Comparison of ENCODE assay signal across 9 cellular contexts in genomic region chr11:65851083-65851579, GRCh38. TPM values are rescaled to one million over a fixed set of nuclear protein-coding genes. Genes with fewer than 3 reads are reported as not detected.
DNase-seq lines count a peak whose midpoint lies in the region; ATAC-seq, FAIRE-seq and TF ChIP-seq lines count a peak whose summit lies in the region.
"Had no signal": no experiment of that assay in that cellular context is flagged by ENCODE, and none has a peak within 500 bp of the region (broad histone marks: within the 10 kb centered on the region; RNA-seq: fewer than 3 reads in every experiment).

No MANE protein-coding gene starts in this region.

- H4K20me1 ChIP-seq in HepG2 (ENCODE audit: insufficient read depth, low read length): peaks cover 35% of the 10 kb centered on the region

- TF ChIP-seq EP300 in HepG2 (IDR thresholded peaks at IDR 0.05; ENCODE audit: low read depth in 2 of 2, low read length in 2 of 2) (no peak), HepG2 (CRISPR knock-in tag; IDR thresholded peaks at IDR 0.05; ENCODE audit: borderline replicate concordance) (no peak)

- peaks cover 14 to 32% of the 10 kb centered on the region in 2 experiments for H3K36me3 ChIP-seq in HepG2 (replicated peaks in 1 of 2; ENCODE audit: control insufficient read depth in 1 of 2, insufficient read depth in 2 of 2, low read length in 2 of 2)

- no peak overlapping the region for H2AFZ ChIP-seq in HepG2 (ENCODE audit: low read length)

- ATAC-seq in HepG2: peak; percentile 10
- ATAC-seq in HG03175 (IDR thresholded peaks at IDR 0.05; ENCODE audit: unreplicated experiment): no peak

- no peak for FAIRE-seq in HepG2 (lab: Jason Lieb, UNC)

- 0 out of 2 replicates have a peak, but pooled peaks cover 4% of the 10 kb centered on the region for H3K9me3 ChIP-seq in HepG2 (ENCODE audit: low read length)

- TF ChIP-seq CTCF in HFF-Myc (IDR thresholded peaks at IDR 0.05; ENCODE audit: low read depth, low read length, missing control alignments) (peak; percentile 74), HepG2 (CRISPR knock-in tag; IDR thresholded peaks at IDR 0.05) (peak; percentile 57)

- intact Hi-C loops in HepG2 (cut with micrococcal nuclease; ENCODE audit: unreplicated experiment): no loop called here

- H3K9ac ChIP-seq in HepG2 (ENCODE audit: insufficient read depth, low read depth, low read length): no peak overlapping the region

- peaks cover 67% of the 10 kb centered on the region for H3K4me1 ChIP-seq in HepG2 (ENCODE audit: insufficient read depth, low read length)

- DNase-seq in COLO668 (lab: John Stamatoyannopoulos, UW; ENCODE audit: unreplicated experiment): peak; percentile 25
- DNase-seq in HFF-Myc (ENCODE audit: extremely low read depth, low read depth): no peak
- peak; percentile 55 to 59 for DNase-seq in activated T-cell treated with anti-CD3 and anti-CD28 coated beads, Interleukin-2, amount 50 U/mL, for 48 hours
- DNase-seq in HepG2 (ENCODE audit: low spot score): no peak
- no peak for DNase-seq in midbrain (lab: John Stamatoyannopoulos, UW)
- DNase-seq in cerebellum (ENCODE audit: low spot score): no peak
- no peak for DNase-seq in NCI-H524 treated with DMSO at 0.1 percent for 48 hours (lab: John Stamatoyannopoulos, UW)
- DNase-seq: left cardiac atrium had no signal

- POLR2A ChIA-PET in HepG2 (lab: Yijun Ruan, JAX): interaction anchor here (0.5 to 4.1 kb wide), 6 partner anchors 9 to 106 kb away, joined by 3 to 20 read pairs (median 5); partner anchors contain the start of genes FIBP and MUS81

- H3K4me3 ChIP-seq in HFF-Myc (replicated peaks; ENCODE audit: low read depth, low read length): no peak overlapping the region
- no peak overlapping the region for H3K4me3 ChIP-seq in HepG2 (replicated peaks in 1 of 3; ENCODE audit: insufficient read depth in 1 of 3, low read depth in 2 of 3, low read length in 3 of 3)

- no peak for TF ChIP-seq RAD21 in HepG2 (CRISPR knock-in tag; IDR thresholded peaks at IDR 0.05)

- no peak; a peak in 1 of 4 replicates for TF ChIP-seq POLR2A in HepG2 (IDR thresholded peaks at IDR 0.05; ENCODE audit: insufficient read depth in 1 of 2, low read depth in 2 of 2, low read length in 2 of 2)

- no peak overlapping the region for H3K4me2 ChIP-seq in HepG2 (ENCODE audit: low read depth, low read length)

- H3K27me3 ChIP-seq in HepG2 (ENCODE audit: control insufficient read depth in 1 of 2, insufficient read depth in 2 of 2, low read length in 2 of 2): no peaks in the 10 kb centered on the region

- CTCF ChIA-PET in HepG2 (lab: Yijun Ruan, JAX; ENCODE audit: low intra/inter-chr PET ratio, low total read pairs): no interaction called here

- H3K79me2 ChIP-seq in HepG2 (ENCODE audit: insufficient read depth, low read length): peaks cover 6% of the 10 kb centered on the region

- WGBS in HepG2 (ENCODE audit: low lambda C conversion rate): 89% methylated on average over 7 of the region's 14 CpGs

- H3K27ac ChIP-seq in HepG2 (ENCODE audit: extremely low read length, insufficient read depth, low read length): no peak overlapping the region

- no TSS peak for BruUV-seq in HepG2 (replicated peaks; lab: Mats Ljungman, UMichigan)

- in situ Hi-C loops in HepG2 (cut with HindIII; ENCODE audit: extremely low pct_ligation_motif_present, low pct_unique_long_range_greater_than_20kb): loop anchor here (10.0 kb wide), 1 partner anchor 296 kb away; the partner anchor contains the start of gene LTBP3

RNA-seq across cellular contexts. Expression of gene CFL1, which starts 6.8 kb away (rescaled TPM):
- total RNA-seq in HepG2 (2016; rRNA removed; fragmentation: Illumina TruSeq; extraction: Trizol): 383 and 458 TPM in 2 replicates
- 49.6 and 56.4 TPM in 2 replicates for total RNA-seq in HepG2 (2016; cell fraction: cytosol; rRNA removed; fragmentation: Illumina TruSeq; extraction: Trizol; ENCODE audit: low read depth)
- total RNA-seq in HepG2 (2016; cell fraction: insoluble cytoplasmic fraction; rRNA removed; fragmentation: Illumina TruSeq; extraction: Trizol): 365 and 431 TPM in 2 replicates
- total RNA-seq in HepG2 (2016; cell fraction: membrane; rRNA removed; fragmentation: Illumina TruSeq; extraction: Trizol): 92.4 and 99.4 TPM in 2 replicates
- total RNA-seq in HepG2 (2016; cell fraction: nucleus; rRNA removed; fragmentation: Illumina TruSeq; extraction: Trizol): 154 and 171 TPM in 2 replicates
- 347 and 379 TPM in 2 replicates for polyA plus RNA-seq in HepG2 (2011; rRNA removed)
- polyA plus RNA-seq in HepG2 (2011; cell fraction: cytosol; rRNA removed): 649 and 884 TPM in 2 replicates
- 218 and 244 TPM in 2 replicates for polyA plus RNA-seq in HepG2 (2011; cell fraction: nucleus; rRNA removed)
- polyA plus RNA-seq in HepG2 (2012): 289 and 295 TPM in 2 replicates
- 112 and 116 TPM in 2 replicates for polyA plus RNA-seq in HepG2 (2016; cell fraction: cytosol; fragmentation: Illumina TruSeq; extraction: Trizol; ENCODE audit: low read depth)
- polyA plus RNA-seq in HepG2 (2016; cell fraction: insoluble cytoplasmic fraction; fragmentation: Illumina TruSeq; extraction: Trizol; ENCODE audit: low read depth): 879 and 1,116 TPM in 2 replicates
- polyA plus RNA-seq in HepG2 (2016; cell fraction: membrane; fragmentation: Illumina TruSeq; extraction: Trizol; ENCODE audit: low read depth): 173 and 178 TPM in 2 replicates
- polyA plus RNA-seq in HepG2 (2016; cell fraction: nucleus; fragmentation: Illumina TruSeq; extraction: Trizol; ENCODE audit: insufficient read depth, low read depth): 427 and 437 TPM in 2 replicates
- polyA minus RNA-seq in HepG2 (2011; rRNA and poly(A)+ RNA removed; ENCODE audit: low replicate concordance): 360 and 1,083 TPM in 2 replicates
- 284 and 320 TPM in 2 replicates for polyA minus RNA-seq in HepG2 (2011; cell fraction: cytosol; rRNA and poly(A)+ RNA removed)
- polyA minus RNA-seq in HepG2 (2011; cell fraction: nucleus; rRNA and poly(A)+ RNA removed): 153 and 218 TPM in 2 replicates
- 290 TPM for total RNA-seq in cerebellum

RNA-seq across cellular contexts. Expression of gene MUS81, which starts 9.1 kb away (rescaled TPM):
- 13.2 and 25.6 TPM in 2 replicates for total RNA-seq in HepG2 (2016; rRNA removed; fragmentation: Illumina TruSeq; extraction: Trizol)
- 9.1 and 9.8 TPM in 2 replicates for total RNA-seq in HepG2 (2016; cell fraction: cytosol; rRNA removed; fragmentation: Illumina TruSeq; extraction: Trizol; ENCODE audit: low read depth)
- 10.0 and 23.4 TPM in 2 replicates for total RNA-seq in HepG2 (2016; cell fraction: insoluble cytoplasmic fraction; rRNA removed; fragmentation: Illumina TruSeq; extraction: Trizol)
- total RNA-seq in HepG2 (2016; cell fraction: membrane; rRNA removed; fragmentation: Illumina TruSeq; extraction: Trizol): 9.8 and 11.9 TPM in 2 replicates
- total RNA-seq in HepG2 (2016; cell fraction: nucleus; rRNA removed; fragmentation: Illumina TruSeq; extraction: Trizol): 33.1 and 33.6 TPM in 2 replicates
- polyA plus RNA-seq in HepG2 (2011; rRNA removed): 30.2 and 43.6 TPM in 2 replicates
- polyA plus RNA-seq in HepG2 (2011; cell fraction: cytosol; rRNA removed): 9.6 and 15.1 TPM in 2 replicates
- 256 and 293 TPM in 2 replicates for polyA plus RNA-seq in HepG2 (2011; cell fraction: nucleus; rRNA removed)
- polyA plus RNA-seq in HepG2 (2012): 17.9 and 34.3 TPM in 2 replicates
- polyA plus RNA-seq in HepG2 (2016; cell fraction: cytosol; fragmentation: Illumina TruSeq; extraction: Trizol; ENCODE audit: low read depth): 5.3 and 7.5 TPM in 2 replicates
- 10.0 and 14.2 TPM in 2 replicates for polyA plus RNA-seq in HepG2 (2016; cell fraction: insoluble cytoplasmic fraction; fragmentation: Illumina TruSeq; extraction: Trizol; ENCODE audit: low read depth)
- 9.0 and 9.4 TPM in 2 replicates for polyA plus RNA-seq in HepG2 (2016; cell fraction: membrane; fragmentation: Illumina TruSeq; extraction: Trizol; ENCODE audit: low read depth)
- 70.1 TPM in 2 replicates for polyA plus RNA-seq in HepG2 (2016; cell fraction: nucleus; fragmentation: Illumina TruSeq; extraction: Trizol; ENCODE audit: insufficient read depth, low read depth)
- 21.4 and 58.7 TPM in 2 replicates for polyA minus RNA-seq in HepG2 (2011; rRNA and poly(A)+ RNA removed; ENCODE audit: low replicate concordance)
- 5.5 and 5.8 TPM in 2 replicates for polyA minus RNA-seq in HepG2 (2011; cell fraction: cytosol; rRNA and poly(A)+ RNA removed)
- 60.9 and 66.5 TPM in 2 replicates for polyA minus RNA-seq in HepG2 (2011; cell fraction: nucleus; rRNA and poly(A)+ RNA removed)
- total RNA-seq in cerebellum: 40.6 TPM

RNA-seq across cellular contexts. Expression of gene SNX32, which starts 17.4 kb away (rescaled TPM):
- total RNA-seq in HepG2 (2016; rRNA removed; fragmentation: Illumina TruSeq; extraction: Trizol): 0.09 TPM in 1 of 2 replicates, not detected in the other
- not detected in 2 replicates for total RNA-seq in HepG2 (2016; cell fraction: cytosol; rRNA removed; fragmentation: Illumina TruSeq; extraction: Trizol; ENCODE audit: low read depth)
- 0.17 TPM in 1 of 2 replicates, not detected in the other for total RNA-seq in HepG2 (2016; cell fraction: insoluble cytoplasmic fraction; rRNA removed; fragmentation: Illumina TruSeq; extraction: Trizol)
- total RNA-seq in HepG2 (2016; cell fraction: membrane; rRNA removed; fragmentation: Illumina TruSeq; extraction: Trizol): not detected in 2 replicates
- total RNA-seq in HepG2 (2016; cell fraction: nucleus; rRNA removed; fragmentation: Illumina TruSeq; extraction: Trizol): 0.16 TPM in 1 of 2 replicates, not detected in the other
- 0.29 and 0.34 TPM in 2 replicates for polyA plus RNA-seq in HepG2 (2011; rRNA removed)
- polyA plus RNA-seq in HepG2 (2011; cell fraction: cytosol; rRNA removed): 0.08 and 0.30 TPM in 2 replicates
- 4.2 and 5.7 TPM in 2 replicates for polyA plus RNA-seq in HepG2 (2011; cell fraction: nucleus; rRNA removed)
- 0.19 and 0.35 TPM in 2 replicates for polyA plus RNA-seq in HepG2 (2012)
- 0.17 TPM in 1 of 2 replicates, not detected in the other for polyA plus RNA-seq in HepG2 (2016; cell fraction: cytosol; fragmentation: Illumina TruSeq; extraction: Trizol; ENCODE audit: low read depth)
- polyA plus RNA-seq in HepG2 (2016; cell fraction: insoluble cytoplasmic fraction; fragmentation: Illumina TruSeq; extraction: Trizol; ENCODE audit: low read depth): 0.19 TPM in 1 of 2 replicates, not detected in the other
- 0.08 and 0.22 TPM in 2 replicates for polyA plus RNA-seq in HepG2 (2016; cell fraction: membrane; fragmentation: Illumina TruSeq; extraction: Trizol; ENCODE audit: low read depth)
- 0.52 and 0.55 TPM in 2 replicates for polyA plus RNA-seq in HepG2 (2016; cell fraction: nucleus; fragmentation: Illumina TruSeq; extraction: Trizol; ENCODE audit: insufficient read depth, low read depth)
- polyA minus RNA-seq in HepG2 (2011; rRNA and poly(A)+ RNA removed; ENCODE audit: low replicate concordance): 0.30 and 0.86 TPM in 2 replicates
- not detected in 2 replicates for polyA minus RNA-seq in HepG2 (2011; cell fraction: cytosol; rRNA and poly(A)+ RNA removed)
- polyA minus RNA-seq in HepG2 (2011; cell fraction: nucleus; rRNA and poly(A)+ RNA removed): 0.75 and 1.4 TPM in 2 replicates
- total RNA-seq in cerebellum: 4.9 TPM
- total RNA-seq: left cardiac atrium had no signal

RNA-seq across cellular contexts. Expression of gene EFEMP2, which starts 21.5 kb away (rescaled TPM):
- 3.7 and 7.4 TPM in 2 replicates for total RNA-seq in HepG2 (2016; rRNA removed; fragmentation: Illumina TruSeq; extraction: Trizol)
- total RNA-seq in HepG2 (2016; cell fraction: cytosol; rRNA removed; fragmentation: Illumina TruSeq; extraction: Trizol; ENCODE audit: low read depth): 15.2 and 15.7 TPM in 2 replicates
- 3.7 and 8.2 TPM in 2 replicates for total RNA-seq in HepG2 (2016; cell fraction: insoluble cytoplasmic fraction; rRNA removed; fragmentation: Illumina TruSeq; extraction: Trizol)
- 12.4 and 16.0 TPM in 2 replicates for total RNA-seq in HepG2 (2016; cell fraction: membrane; rRNA removed; fragmentation: Illumina TruSeq; extraction: Trizol)
- total RNA-seq in HepG2 (2016; cell fraction: nucleus; rRNA removed; fragmentation: Illumina TruSeq; extraction: Trizol): 7.8 and 14.5 TPM in 2 replicates
- 29.7 and 34.3 TPM in 2 replicates for polyA plus RNA-seq in HepG2 (2011; rRNA removed)
- polyA plus RNA-seq in HepG2 (2011; cell fraction: cytosol; rRNA removed): 17.6 and 22.8 TPM in 2 replicates
- polyA plus RNA-seq in HepG2 (2011; cell fraction: nucleus; rRNA removed): 150 and 216 TPM in 2 replicates
- 12.1 and 14.4 TPM in 2 replicates for polyA plus RNA-seq in HepG2 (2012)
- 19.2 and 19.9 TPM in 2 replicates for polyA plus RNA-seq in HepG2 (2016; cell fraction: cytosol; fragmentation: Illumina TruSeq; extraction: Trizol; ENCODE audit: low read depth)
- polyA plus RNA-seq in HepG2 (2016; cell fraction: insoluble cytoplasmic fraction; fragmentation: Illumina TruSeq; extraction: Trizol; ENCODE audit: low read depth): 5.8 and 5.9 TPM in 2 replicates
- polyA plus RNA-seq in HepG2 (2016; cell fraction: membrane; fragmentation: Illumina TruSeq; extraction: Trizol; ENCODE audit: low read depth): 18.0 and 19.9 TPM in 2 replicates
- 20.2 and 23.5 TPM in 2 replicates for polyA plus RNA-seq in HepG2 (2016; cell fraction: nucleus; fragmentation: Illumina TruSeq; extraction: Trizol; ENCODE audit: insufficient read depth, low read depth)
- 2.1 and 18.1 TPM in 2 replicates for polyA minus RNA-seq in HepG2 (2011; rRNA and poly(A)+ RNA removed; ENCODE audit: low replicate concordance)
- polyA minus RNA-seq in HepG2 (2011; cell fraction: cytosol; rRNA and poly(A)+ RNA removed): 4.1 and 4.8 TPM in 2 replicates
- polyA minus RNA-seq in HepG2 (2011; cell fraction: nucleus; rRNA and poly(A)+ RNA removed): 14.5 and 17.7 TPM in 2 replicates
- total RNA-seq in cerebellum: 4.9 TPM

RNA-seq across cellular contexts. Expression of gene CTSW, which starts 28.5 kb away (rescaled TPM):
- total RNA-seq in HepG2 (2016; rRNA removed; fragmentation: Illumina TruSeq; extraction: Trizol) (not detected in 2 replicates), cerebellum (not detected)
- not detected in 2 replicates for total RNA-seq in HepG2 (2016; cell fraction: cytosol; rRNA removed; fragmentation: Illumina TruSeq; extraction: Trizol; ENCODE audit: low read depth)
- total RNA-seq in HepG2 (2016; cell fraction: insoluble cytoplasmic fraction; rRNA removed; fragmentation: Illumina TruSeq; extraction: Trizol): not detected in 2 replicates
- not detected in 2 replicates for total RNA-seq in HepG2 (2016; cell fraction: membrane; rRNA removed; fragmentation: Illumina TruSeq; extraction: Trizol)
- not detected in 2 replicates for total RNA-seq in HepG2 (2016; cell fraction: nucleus; rRNA removed; fragmentation: Illumina TruSeq; extraction: Trizol)
- 0.09 TPM in 1 of 2 replicates, not detected in the other for polyA plus RNA-seq in HepG2 (2011; rRNA removed)
- polyA plus RNA-seq in HepG2 (2011; cell fraction: cytosol; rRNA removed): not detected in 2 replicates
- 0.24 TPM in 1 of 2 replicates, not detected in the other for polyA plus RNA-seq in HepG2 (2011; cell fraction: nucleus; rRNA removed)
- polyA plus RNA-seq in HepG2 (2012): 0.29 TPM in 1 of 2 replicates, not detected in the other
- polyA plus RNA-seq in HepG2 (2016; cell fraction: cytosol; fragmentation: Illumina TruSeq; extraction: Trizol; ENCODE audit: low read depth): not detected in 2 replicates
- not detected in 2 replicates for polyA plus RNA-seq in HepG2 (2016; cell fraction: insoluble cytoplasmic fraction; fragmentation: Illumina TruSeq; extraction: Trizol; ENCODE audit: low read depth)
- not detected in 2 replicates for polyA plus RNA-seq in HepG2 (2016; cell fraction: membrane; fragmentation: Illumina TruSeq; extraction: Trizol; ENCODE audit: low read depth)
- not detected in 2 replicates for polyA plus RNA-seq in HepG2 (2016; cell fraction: nucleus; fragmentation: Illumina TruSeq; extraction: Trizol; ENCODE audit: insufficient read depth, low read depth)
- polyA minus RNA-seq in HepG2 (2011; rRNA and poly(A)+ RNA removed; ENCODE audit: low replicate concordance): not detected in 2 replicates
- polyA minus RNA-seq in HepG2 (2011; cell fraction: cytosol; rRNA and poly(A)+ RNA removed): not detected in 2 replicates
- not detected in 2 replicates for polyA minus RNA-seq in HepG2 (2011; cell fraction: nucleus; rRNA and poly(A)+ RNA removed)

Comparison
In these comparisons a context has a peak if more than half of its experiments do, and no peak if none do; other contexts are left out.
1. DNase-seq: peak in COLO668 (single experiment) and activated T-cell treated with anti-CD3 and anti-CD28 coated beads, Interleukin-2, amount 50 U/mL, for 48 hours (2 of 2); none in HFF-Myc (single experiment), HepG2 (single experiment), midbrain (single experiment), cerebellum (single experiment) and NCI-H524 treated with DMSO at 0.1 percent for 48 hours (single experiment).